Comparison of ENCODE assay signal across 8 cellular contexts in genomic region chr1:44327679-44328491, GRCh38. TPM values are rescaled to one million over a fixed set of nuclear protein-coding genes. Genes with fewer than 3 reads are reported as not detected.
DNase-seq lines count a peak whose midpoint lies in the region; ATAC-seq and TF ChIP-seq lines count a peak whose summit lies in the region.

No MANE protein-coding gene starts in this region.

- H3K27me3 ChIP-seq in mesenchymal stem cell (ENCODE audit: control insufficient read depth in 1 of 2, insufficient read depth in 1 of 2, low read length in 2 of 2) = no peaks in the 10 kb centered on the region

- no peak overlapping the region for H4K8ac ChIP-seq in mesenchymal stem cell (ENCODE audit: low read length)

- H3K27ac Mint-ChIP-seq in activated T-helper 17 cell treated with anti-CD3 and anti-CD28 coated beads, Interleukin-2, amount 50 U/mL, for 72 hours = no peak overlapping the region
- no peak overlapping the region for H3K27ac Mint-ChIP-seq in endothelial cell (ENCODE audit: unreplicated experiment)

- peak overlapping the region; percentile 80 for H3K27ac ChIP-seq in mesenchymal stem cell (ENCODE audit: low read length, poor library complexity, severe bottlenecking)

- H3K14ac ChIP-seq in mesenchymal stem cell (ENCODE audit: low read length in 2 of 2) = no peak overlapping the region

- H3K79me1 ChIP-seq in mesenchymal stem cell (replicated peaks; ENCODE audit: low read length, poor library complexity, severe bottlenecking) = peaks cover 34% of the 10 kb centered on the region

- DNase-seq in H4 (ENCODE audit: low spot score) (peak; percentile 99), NCI-H526 (lab: John Stamatoyannopoulos, UW) (peak; percentile 76 to 91), dermis microvascular lymphatic vessel endothelial cell (ENCODE audit: low read depth in 2 of 2) (peak; percentile 94 to 96), mesenchymal stem cell (peak; percentile 98), endothelial cell (ENCODE audit: low spot score) (no peak)
- DNase-seq in activated CD4-positive, alpha-beta T cell treated with anti-CD3 and anti-CD28 coated beads for 4 hours = no peak

- no peak overlapping the region for H2BK15ac ChIP-seq in mesenchymal stem cell (ENCODE audit: low read depth, poor library complexity, severe bottlenecking)

- H3K9me3 ChIP-seq in mesenchymal stem cell (ENCODE audit: control insufficient read depth, low read length) = no peaks in the 10 kb centered on the region

- peaks cover 5 to 11% of the 10 kb centered on the region in 2 experiments for H3K36me3 ChIP-seq in mesenchymal stem cell (ENCODE audit: control insufficient read depth in 1 of 2, insufficient read depth in 2 of 2, low read depth in 1 of 2, low read length in 2 of 2)

- H3K23ac ChIP-seq in mesenchymal stem cell (ENCODE audit: low read length in 2 of 2) = no peak overlapping the region

- no peak overlapping the region for H2AFZ ChIP-seq in mesenchymal stem cell (ENCODE audit: low read depth, low read length)

- H2BK5ac ChIP-seq in mesenchymal stem cell (ENCODE audit: low read depth, low read length, poor library complexity, severe bottlenecking) = no peak overlapping the region

- H3K36me3 Mint-ChIP-seq in activated T-helper 17 cell treated with anti-CD3 and anti-CD28 coated beads, Interleukin-2, amount 50 U/mL, for 72 hours (ENCODE audit: low read depth) = peaks cover 17% of the 10 kb centered on the region
- peaks cover 14% of the 10 kb centered on the region for H3K36me3 Mint-ChIP-seq in endothelial cell (ENCODE audit: low read depth, unreplicated experiment)

- TF ChIP-seq CTCF in endothelial cell (IDR thresholded peaks at IDR 0.05; ENCODE audit: unreplicated experiment) = no peak

- H3K4me2 ChIP-seq in mesenchymal stem cell (ENCODE audit: low read length, poor library complexity, severe bottlenecking) = no peak overlapping the region

- H3K27me3 Mint-ChIP-seq in activated T-helper 17 cell treated with anti-CD3 and anti-CD28 coated beads, Interleukin-2, amount 50 U/mL, for 72 hours = no peaks in the 10 kb centered on the region
- peaks cover 2% of the 10 kb centered on the region for H3K27me3 Mint-ChIP-seq in endothelial cell (ENCODE audit: unreplicated experiment)

- H3K4me3 Mint-ChIP-seq in activated T-helper 17 cell treated with anti-CD3 and anti-CD28 coated beads, Interleukin-2, amount 50 U/mL, for 72 hours = no peak overlapping the region
- no peak overlapping the region for H3K4me3 Mint-ChIP-seq in endothelial cell (ENCODE audit: unreplicated experiment)

- peaks cover 18% of the 10 kb centered on the region for H3K4me1 ChIP-seq in mesenchymal stem cell (ENCODE audit: control insufficient read depth, insufficient read depth, low read depth, low read length)

- H3K4me3 ChIP-seq in mesenchymal stem cell (ENCODE audit: insufficient read depth in 1 of 2, low read depth in 1 of 2, low read length in 2 of 2) = no peak overlapping the region

- peak overlapping the region; percentile 77 for H3K9ac ChIP-seq in mesenchymal stem cell (ENCODE audit: low read length)

- no peak overlapping the region for H2BK12ac ChIP-seq in mesenchymal stem cell (ENCODE audit: low read length in 2 of 2)

- H3K9me3 Mint-ChIP-seq in activated T-helper 17 cell treated with anti-CD3 and anti-CD28 coated beads, Interleukin-2, amount 50 U/mL, for 72 hours = no peaks in the 10 kb centered on the region
- no peaks in the 10 kb centered on the region for H3K9me3 Mint-ChIP-seq in endothelial cell (ENCODE audit: unreplicated experiment)

- ATAC-seq in HG03097 (IDR thresholded peaks at IDR 0.05; ENCODE audit: low FRiP score, unreplicated experiment) = no peak
- no peak for ATAC-seq in activated T-helper 17 cell treated with anti-CD3 and anti-CD28 coated beads, Interleukin-2, amount 50 U/mL, for 72 hours (replicated peaks)

- WGBS in mesenchymal stem cell = 50% methylated on average over 6 of the region's 8 CpGs

- H3K4ac ChIP-seq in mesenchymal stem cell (ENCODE audit: low read depth in 1 of 2, low read length in 2 of 2) = no peak overlapping the region

- H2BK120ac ChIP-seq in mesenchymal stem cell (ENCODE audit: low read depth, low read length) = no peak overlapping the region

- no peak overlapping the region for H4K91ac ChIP-seq in mesenchymal stem cell (ENCODE audit: low read length)

- H2AK5ac ChIP-seq in mesenchymal stem cell (ENCODE audit: low read length, severe bottlenecking) = no peak overlapping the region

- no peaks in the 10 kb centered on the region for H3K4me1 Mint-ChIP-seq in activated T-helper 17 cell treated with anti-CD3 and anti-CD28 coated beads, Interleukin-2, amount 50 U/mL, for 72 hours
- peaks cover 6% of the 10 kb centered on the region for H3K4me1 Mint-ChIP-seq in endothelial cell (ENCODE audit: unreplicated experiment)

- H3K18ac ChIP-seq in mesenchymal stem cell (ENCODE audit: low read depth in 1 of 2, low read length in 2 of 2) = no peak overlapping the region

RNA-seq across cellular contexts. Expression of gene ERI3, which starts 27.2 kb away (rescaled TPM):
- 108 and 118 TPM in 2 replicates for total RNA-seq in H4 (2014; rRNA removed; shearing (Covaris generic))
- 30.4 and 34.0 TPM in 2 replicates for total RNA-seq in dermis microvascular lymphatic vessel endothelial cell
- polyA plus RNA-seq in mesenchymal stem cell (2013, experiment 1 of 2) = 40.9 TPM
- 42.1 TPM for polyA plus RNA-seq in mesenchymal stem cell (2013, experiment 2 of 2)
- 10 to 100 TPM; 30.7 to 41.8 TPM for total RNA-seq in activated T-helper 17 cell treated with anti-CD3 and anti-CD28 coated beads, Interleukin-2, amount 50 U/mL, for 72 hours
- 42.6 TPM for total RNA-seq in endothelial cell (ENCODE audit: unreplicated experiment)

Comparison
In these comparisons a context has a peak if more than half of its experiments do, and no peak if none do; other contexts are left out.
1. DNase-seq: peak in H4 (single experiment), NCI-H526 (2 of 2), dermis microvascular lymphatic vessel endothelial cell (2 of 2) and mesenchymal stem cell (single experiment); none in activated CD4-positive, alpha-beta T cell treated with anti-CD3 and anti-CD28 coated beads for 4 hours (0 of 2) and endothelial cell (single experiment).